ENCODE assay signal across 28 cellular contexts in the genomic region with DNA sequence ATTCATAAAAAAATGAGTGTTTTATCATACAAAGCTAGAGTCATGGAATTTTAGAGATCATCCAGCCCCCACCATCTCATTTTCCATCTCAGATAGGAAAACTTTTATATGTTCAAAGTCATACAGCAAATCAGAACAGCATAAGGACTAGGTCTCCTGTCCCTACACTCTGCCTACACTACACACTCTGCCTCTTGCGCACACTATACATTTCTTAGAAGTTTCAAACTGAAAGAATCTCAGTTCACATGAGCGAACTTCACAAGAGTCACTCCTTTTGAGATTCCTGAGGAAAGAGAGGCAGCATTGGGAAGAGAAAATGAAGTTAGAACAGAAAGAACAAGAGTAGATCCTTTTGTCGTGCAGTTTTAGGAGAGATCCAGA. TPM values are rescaled to one million over a fixed set of nuclear protein-coding genes. Genes with fewer than 3 reads are reported as not detected.
DNase-seq lines count a peak whose midpoint lies in the region; ATAC-seq, FAIRE-seq and TF ChIP-seq lines count a peak whose summit lies in the region.
"Had no signal": no experiment of that assay in that cellular context is flagged by ENCODE, and none has a peak within 500 bp of the region (broad histone marks: within the 10 kb centered on the region; RNA-seq: fewer than 3 reads in every experiment).

No MANE protein-coding gene starts in this region.

- no peak for ATAC-seq in left lobe of liver
- ATAC-seq: CD8-positive, alpha-beta T cell; PC-3 had no signal

- H3K9me2 ChIP-seq in OCI-LY7 (ENCODE audit: insufficient read depth, low read length): no peaks in the 10 kb centered on the region

- POLR2A ChIA-PET in Caco-2 (lab: Charles Lee) (no interaction called here), OCI-LY7 (lab: Charles Lee) (no interaction called here)

- peak overlapping the region; percentile 54 for H3K27ac Mint-ChIP-seq in Caco-2 (ENCODE audit: unreplicated experiment)
- H3K27ac Mint-ChIP-seq: CD8-positive, alpha-beta T cell had no signal

- 91% methylated on average over 3 of the region's 3 CpGs for WGBS in smooth muscle cell (ENCODE audit: low lambda C conversion rate)

- CTCF ChIA-PET in Caco-2 (lab: Charles Lee) (interaction anchor here (1.0 kb wide), 1 partner anchor 128 kb away, joined by 6 read pairs; no protein-coding TSS in a partner anchor), OCI-LY7 (lab: Charles Lee; ENCODE audit: unreplicated experiment) (no interaction called here)

- peak; percentile 43 for FAIRE-seq in bronchial epithelial cell (lab: Jason Lieb, UNC)
- FAIRE-seq: A549, GM12892, H54 had no signal

- no peak overlapping the region for H3K4me3 ChIP-seq in Caco-2 (ENCODE audit: low read depth, low read length)
- H3K4me3 ChIP-seq in bronchial epithelial cell (ENCODE audit: low read depth, low read length): no peak overlapping the region
- no peak overlapping the region for H3K4me3 ChIP-seq in smooth muscle cell
- no peak overlapping the region for H3K4me3 ChIP-seq in OCI-LY7 (ENCODE audit: low read depth, low read length, poor library complexity, severe bottlenecking)
- H3K4me3 ChIP-seq: A549, SJCRH30 had no signal

- no peaks in the 10 kb centered on the region for H4K20me1 ChIP-seq in smooth muscle cell (ENCODE audit: low read depth)
- H4K20me1 ChIP-seq in OCI-LY7 (ENCODE audit: insufficient read depth, low read length): no peaks in the 10 kb centered on the region

- H3K9me3 ChIP-seq in Caco-2 (no peaks in the 10 kb centered on the region), smooth muscle cell (replicated peaks; ENCODE audit: low read depth) (no peaks in the 10 kb centered on the region), OCI-LY7 (ENCODE audit: low read length) (no peaks in the 10 kb centered on the region)
- H3K9me3 ChIP-seq: A549, SJCRH30 had no signal

- H3F3A ChIP-seq in smooth muscle cell (ENCODE audit: low read depth): no peaks in the 10 kb centered on the region

- TF ChIP-seq CTCF in 22Rv1 (IDR thresholded peaks at IDR 0.05) (no peak), Caco-2 (IDR thresholded peaks at IDR 0.05; ENCODE audit: insufficient read depth in 1 of 2, low read depth in 1 of 2, low read length in 1 of 2, severe bottlenecking in 1 of 2, unreplicated experiment in 1 of 2) (no peak), bronchial epithelial cell (IDR thresholded peaks at IDR 0.05; ENCODE audit: insufficient read depth, low read length, severe bottlenecking) (no peak), smooth muscle cell (IDR thresholded peaks at IDR 0.05; ENCODE audit: borderline replicate concordance, insufficient read depth, poor library complexity, severe bottlenecking) (no peak), OCI-LY7 (conservative IDR thresholded peaks at IDR 0.05; ENCODE audit: low read length) (no peak)

- peaks cover 5% of the 10 kb centered on the region for H3K36me3 Mint-ChIP-seq in Caco-2 (ENCODE audit: insufficient read depth, unreplicated experiment)
- H3K36me3 Mint-ChIP-seq: CD8-positive, alpha-beta T cell had no signal

- H3K4me3 Mint-ChIP-seq in Caco-2 (ENCODE audit: unreplicated experiment): peak overlapping the region; percentile 32
- H3K4me3 Mint-ChIP-seq: CD8-positive, alpha-beta T cell had no signal

- H3K27me3 Mint-ChIP-seq in Caco-2 (ENCODE audit: insufficient read depth, unreplicated experiment): peaks cover under 1% of the 10 kb centered on the region

- no TSS peak for BruUV-seq in Caco-2 (replicated peaks; lab: Mats Ljungman, UMichigan)
- BruUV-seq in OCI-LY7 (replicated peaks; lab: Mats Ljungman, UMichigan): no TSS peak

- DNase-seq in Caco-2 (no peak), bronchial epithelial cell (ENCODE audit: low read depth) (no peak), smooth muscle cell (lab: John Stamatoyannopoulos, UW; ENCODE audit: unreplicated experiment) (no peak), left lobe of liver (ENCODE audit: low spot score) (no peak), NCI-H1436 (lab: John Stamatoyannopoulos, UW) (no peak), OCI-LY7 (ENCODE audit: low spot score) (no peak)
- DNase-seq: C1 segment of cervical spinal cord; Calu3; CD8-positive, alpha-beta T cell; DMS79 treated with DMSO at 0.1 percent for 48 hours; GF-D8; Karpas-422; MV-4-11; NCI-H1105; NCI-H146; NCI-H1930; NCI-H2107; NCI-H524; NCI-H748 treated with DMSO at 0.1 percent for 48 hours; SJCRH30 had no signal

- H3K27me3 ChIP-seq in Caco-2 (replicated peaks; ENCODE audit: control insufficient read depth, insufficient read depth, low read length) (no peaks in the 10 kb centered on the region), bronchial epithelial cell (ENCODE audit: control insufficient read depth, insufficient read depth, low read length) (no peaks in the 10 kb centered on the region), smooth muscle cell (ENCODE audit: low read depth) (no peaks in the 10 kb centered on the region)
- H3K27me3 ChIP-seq: SJCRH30 had no signal

- H3K4me2 ChIP-seq in smooth muscle cell (no peak overlapping the region), OCI-LY7 (ENCODE audit: low read length) (no peak overlapping the region)
- H3K4me2 ChIP-seq: A549 had no signal

- no peaks in the 10 kb centered on the region for H3K36me3 ChIP-seq in Caco-2 (ENCODE audit: control insufficient read depth, insufficient read depth, low read length)
- no peaks in the 10 kb centered on the region for H3K36me3 ChIP-seq in bronchial epithelial cell (ENCODE audit: control insufficient read depth, insufficient read depth, low read length)
- H3K36me3 ChIP-seq in smooth muscle cell (ENCODE audit: low read depth): no peaks in the 10 kb centered on the region
- no peaks in the 10 kb centered on the region for H3K36me3 ChIP-seq in OCI-LY7 (ENCODE audit: insufficient read depth, low read length)
- H3K36me3 ChIP-seq: SJCRH30 had no signal

- intact Hi-C loops in Caco-2 (cut with micrococcal nuclease; ENCODE audit: unreplicated experiment): no loop called here
- intact Hi-C loops in OCI-LY7 (cut with micrococcal nuclease; ENCODE audit: unreplicated experiment): loop anchor here (10.0 kb wide), 1 partner anchor 150 kb away; no protein-coding TSS in a partner anchor

- peaks cover 13% of the 10 kb centered on the region for H3K4me1 Mint-ChIP-seq in Caco-2 (ENCODE audit: low read depth, unreplicated experiment)

- no peaks in the 10 kb centered on the region for H3K79me2 ChIP-seq in smooth muscle cell (ENCODE audit: low read depth)
- H3K79me2 ChIP-seq in OCI-LY7 (ENCODE audit: insufficient read depth, low read depth, low read length): no peaks in the 10 kb centered on the region

- H2AFZ ChIP-seq in smooth muscle cell (ENCODE audit: low read depth) (peak overlapping the region; percentile 14), OCI-LY7 (ENCODE audit: low read length) (no peak overlapping the region)

- peaks cover 11% of the 10 kb centered on the region for H3K4me1 ChIP-seq in Caco-2
- no peaks in the 10 kb centered on the region for H3K4me1 ChIP-seq in smooth muscle cell (ENCODE audit: low read depth)
- no peaks in the 10 kb centered on the region for H3K4me1 ChIP-seq in OCI-LY7 (ENCODE audit: insufficient read depth, low read length, poor library complexity, severe bottlenecking)
- H3K4me1 ChIP-seq: A549, SJCRH30 had no signal

- H3K9me3 Mint-ChIP-seq in Caco-2 (ENCODE audit: unreplicated experiment): no peaks in the 10 kb centered on the region
- H3K9me3 Mint-ChIP-seq: CD8-positive, alpha-beta T cell had no signal

- H3K27ac ChIP-seq in 22Rv1 (peak overlapping the region; percentile 73), smooth muscle cell (ENCODE audit: low read depth) (no peak overlapping the region), OCI-LY7 (ENCODE audit: low read depth, low read length, poor library complexity, severe bottlenecking) (no peak overlapping the region)
- H3K27ac ChIP-seq: A549, HL-60, SJCRH30 had no signal

- no peak overlapping the region for H3K9ac ChIP-seq in smooth muscle cell (ENCODE audit: low read depth)

RNA-seq across cellular contexts. Expression of a gene that starts 36.5 kb away (rescaled TPM):
- 0.97 and 1.1 TPM in 2 replicates for total RNA-seq in Caco-2 (2022)
- not detected in 2 replicates for total RNA-seq in bronchial epithelial cell
- total RNA-seq in smooth muscle cell: 3.5 and 4.8 TPM in 2 replicates
- polyA plus RNA-seq in smooth muscle cell: 2.4 and 5.2 TPM in 2 replicates
- total RNA-seq in left lobe of liver: not detected
- not detected in 2 replicates for total RNA-seq in OCI-LY7 (2014; rRNA removed; shearing (Covaris generic))
- not detected in 2 replicates for total RNA-seq in OCI-LY7 (2022)
- total RNA-seq: Calu3; CD8-positive, alpha-beta T cell; M059J; PC-3; RPMI7951; SJCRH30 had no signal

RNA-seq across cellular contexts. Expression of a gene that starts 39.7 kb away (rescaled TPM):
- total RNA-seq in Caco-2 (2022): not detected in 2 replicates
- total RNA-seq in bronchial epithelial cell: not detected in 2 replicates
- not detected in 2 replicates for total RNA-seq in smooth muscle cell
- polyA plus RNA-seq in smooth muscle cell: not detected in 2 replicates
- total RNA-seq in left lobe of liver: not detected
- not detected in 2 replicates for total RNA-seq in OCI-LY7 (2014; rRNA removed; shearing (Covaris generic))
- not detected in 2 replicates for total RNA-seq in OCI-LY7 (2022)
- total RNA-seq: Calu3; CD8-positive, alpha-beta T cell; M059J; PC-3; RPMI7951; SJCRH30 had no signal
- polyA plus RNA-seq: A549 had no signal
